Comparison of ENCODE assay signal across 15 cellular contexts in the genomic region with DNA sequence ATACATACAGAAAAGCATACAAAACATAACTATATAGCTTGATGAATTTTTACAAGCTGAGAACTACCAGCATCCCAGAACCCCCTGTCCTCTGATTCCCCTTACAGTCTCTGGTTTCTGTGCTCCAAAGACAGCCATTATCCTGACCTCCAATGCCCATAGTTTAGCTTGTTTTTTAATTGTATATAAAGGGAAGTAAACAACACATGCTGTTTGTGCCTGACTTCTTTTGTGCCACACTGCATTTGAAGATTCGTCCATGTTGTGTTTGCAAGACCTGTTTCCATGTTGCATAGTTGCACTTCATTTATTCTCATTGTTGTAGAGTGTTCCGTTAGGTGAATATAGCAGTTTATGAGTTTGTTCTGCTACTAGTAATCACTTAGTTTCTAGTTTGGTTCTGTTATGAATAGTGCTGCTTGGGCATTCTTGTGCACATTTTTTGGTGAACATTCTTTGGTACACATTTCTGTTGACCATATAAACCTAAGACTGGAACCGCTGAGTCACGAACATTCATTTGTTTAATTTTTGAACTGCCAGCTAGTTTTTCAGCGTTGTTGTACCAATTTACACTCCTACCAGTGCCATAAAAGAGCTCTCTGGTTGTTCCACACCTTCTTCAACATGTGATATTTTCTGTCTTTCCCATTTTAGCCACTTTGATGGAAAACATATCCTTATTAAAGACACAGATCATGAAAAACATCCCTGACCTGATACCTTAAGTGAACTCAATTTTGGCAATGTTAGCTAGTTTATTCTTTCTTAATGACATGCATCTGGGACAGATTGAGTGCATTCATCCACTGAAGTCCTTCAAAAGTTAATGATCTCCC.
DNase-seq lines count a peak whose midpoint lies in the region; ATAC-seq and TF ChIP-seq lines count a peak whose summit lies in the region.
"Had no signal": no experiment of that assay in that cellular context is flagged by ENCODE, and none has a peak within 500 bp of the region (broad histone marks: within the 10 kb centered on the region; RNA-seq: fewer than 3 reads in every experiment).

No MANE protein-coding gene starts in this region.

- H3K27me3 ChIP-seq in ACC112 (ENCODE audit: insufficient read depth, low read length) (no peaks in the 10 kb centered on the region), A673 (replicated peaks; ENCODE audit: insufficient read depth, low read depth, low read length, poor library complexity) (no peaks in the 10 kb centered on the region)

- H2AFZ ChIP-seq in ACC112 (ENCODE audit: low read length, unreplicated experiment), result peak overlapping the region; percentile 66

- CTCF ChIA-PET in A673 (lab: Charles Lee), result no interaction called here

- no peak for TF ChIP-seq CTCF in HFF-Myc (IDR thresholded peaks at IDR 0.05; ENCODE audit: low read depth, low read length, missing control alignments)
- TF ChIP-seq CTCF in A673 (conservative IDR thresholded peaks at IDR 0.05; ENCODE audit: low read depth, low read length), result no peak

- DNase-seq in HFF-Myc (ENCODE audit: extremely low read depth, low read depth), result peak; percentile 22
- peak; percentile 54 for DNase-seq in dermis blood vessel endothelial cell
- DNase-seq in lung microvascular endothelial cell (ENCODE audit: low read depth in 2 of 2), result peak; percentile 2 to 40
- no peak for DNase-seq in A673 (ENCODE audit: low spot score)
- DNase-seq in activated naive CD4-positive, alpha-beta T cell treated with anti-CD3 and anti-CD28 coated beads, Interleukin-2, amount 50 U/mL, for 16 hours, result no peak
- no peak for DNase-seq in cardiac septum (ENCODE audit: low spot score)
- DNase-seq: activated naive CD4-positive, alpha-beta T cell; central memory CD4-positive, alpha-beta T cell; hippocampal formation; NCI-H1105 treated with DMSO at 0.1 percent for 48 hours; NCI-H446 had no signal

- ATAC-seq in GM19035 (IDR thresholded peaks at IDR 0.05; ENCODE audit: unreplicated experiment), result no peak
- ATAC-seq: WTC11 had no signal

- H3K27ac ChIP-seq in ACC112 (ENCODE audit: low read depth, low read length), result no peak overlapping the region
- no peak overlapping the region for H3K27ac ChIP-seq in A673 (ENCODE audit: low read depth, low read length, poor library complexity, severe bottlenecking)

- intact Hi-C loops in A673 (cut with micrococcal nuclease; ENCODE audit: unreplicated experiment) (no loop called here), cardiac septum (cut with DNase I) (no loop called here)

- H3K79me2 ChIP-seq in ACC112 (ENCODE audit: control insufficient read depth, insufficient read depth, low read length, unreplicated experiment), result no peaks in the 10 kb centered on the region

- POLR2A ChIA-PET in A673 (lab: Charles Lee; ENCODE audit: low non-redundant PET), result no interaction called here

- H3K36me3 ChIP-seq in ACC112 (ENCODE audit: insufficient read depth, low read length), result no peaks in the 10 kb centered on the region
- no peaks in the 10 kb centered on the region for H3K36me3 ChIP-seq in A673 (ENCODE audit: insufficient read depth, low read length, poor library complexity, severe bottlenecking)

- H3K4me1 ChIP-seq in ACC112 (ENCODE audit: control insufficient read depth, insufficient read depth, low read length, unreplicated experiment) (peaks cover 16% of the 10 kb centered on the region), A673 (ENCODE audit: insufficient read depth, low read length, poor library complexity, severe bottlenecking) (no peaks in the 10 kb centered on the region)

- BruUV-seq in A673 (replicated peaks; lab: Mats Ljungman, UMichigan), result no TSS peak

- H3K4me3 ChIP-seq in ACC112 (ENCODE audit: low read depth, low read length) (no peak overlapping the region), HFF-Myc (replicated peaks; ENCODE audit: low read depth, low read length) (no peak overlapping the region), A673 (ENCODE audit: low read depth, low read length, poor library complexity, severe bottlenecking) (no peak overlapping the region)
- H3K4me3 ChIP-seq: lung had no signal

- H3K9me3 ChIP-seq in A673 (ENCODE audit: low read depth, low read length, poor library complexity, severe bottlenecking), result no peaks in the 10 kb centered on the region

Comparison
In these comparisons a context has a peak if more than half of its experiments do, and no peak if none do; other contexts are left out.
1. DNase-seq: peak in HFF-Myc (single experiment), dermis blood vessel endothelial cell (single experiment) and lung microvascular endothelial cell (2 of 2); none in A673 (single experiment), activated naive CD4-positive, alpha-beta T cell treated with anti-CD3 and anti-CD28 coated beads, Interleukin-2, amount 50 U/mL, for 16 hours (single experiment) and cardiac septum (single experiment).